In genomic region chr20:11676618-11677289, GRCh38 we compare ENCODE assay signal across 8 cellular contexts.
DNase-seq lines count a peak whose midpoint lies in the region; ATAC-seq, FAIRE-seq and TF ChIP-seq lines count a peak whose summit lies in the region.

No MANE protein-coding gene starts in this region.

- H3K4me3 ChIP-seq in Jurkat, Clone E6-1 (ENCODE audit: low read length) = no peak overlapping the region
- H3K4me3 ChIP-seq in SK-N-SH (ENCODE audit: low read depth in 2 of 2, low read length in 1 of 2) (no peak overlapping the region; a peak in 1 of 4 replicates), prostate gland (no peak overlapping the region)

- no peak for TF ChIP-seq POLR2A in prostate gland (IDR thresholded peaks at IDR 0.05)

- peak; percentile 91 for TF ChIP-seq RAD21 in SK-N-SH (IDR thresholded peaks at IDR 0.05; ENCODE audit: low read length)

- H3K79me2 ChIP-seq in SK-N-SH (ENCODE audit: insufficient read depth) = no peaks in the 10 kb centered on the region

- no peaks in the 10 kb centered on the region for H4K20me1 ChIP-seq in SK-N-SH (ENCODE audit: insufficient read depth)

- H3K4me1 ChIP-seq in SK-N-SH (ENCODE audit: control insufficient read depth in 1 of 2, insufficient read depth in 2 of 2, low read depth in 1 of 2, low read length in 1 of 2) = peaks cover 0 to 3% of the 10 kb centered on the region in 2 experiments; a peak in 1 of 4 replicates
- H3K4me1 ChIP-seq in prostate gland (replicated peaks) = no peaks in the 10 kb centered on the region

- intact Hi-C loops in prostate gland (cut with DNase I) = loop anchor here (10.0 kb wide), 1 partner anchor 248 kb away; no protein-coding TSS in a partner anchor

- peak; percentile 48 for DNase-seq in activated CD8-positive, alpha-beta memory T cell treated with anti-CD3 and anti-CD28 coated beads, Interleukin-2, amount 50 U/mL, for 48 hours
- DNase-seq in activated CD8-positive, alpha-beta memory T cell treated with anti-CD3 and anti-CD28 coated beads, Interleukin-2, amount 50 U/mL, for 4 hours = no peak
- peak; percentile 10 for DNase-seq in Jurkat, Clone E6-1 (ENCODE audit: low read depth, low spot score)
- peak; percentile 67 for DNase-seq in SK-N-SH
- peak in 1 of 2 donors; percentile 25 for DNase-seq in frontal cortex (ENCODE audit: low spot score in 2 of 2)
- no peak for DNase-seq in prostate gland (ENCODE audit: low spot score)
- no peak for DNase-seq in SKM-1 (lab: John Stamatoyannopoulos, UW; ENCODE audit: unreplicated experiment)

- WGBS in SK-N-SH (ENCODE audit: low lambda C conversion rate) = 33% methylated on average over 3 of the region's 3 CpGs
- 75% methylated on average over 3 of the region's 3 CpGs for WGBS in prostate gland

- H3K9me3 ChIP-seq in SK-N-SH = no peaks in the 10 kb centered on the region
- no peaks in the 10 kb centered on the region for H3K9me3 ChIP-seq in prostate gland

- POLR2A ChIA-PET in SK-N-SH (lab: Yijun Ruan, JAX) = no interaction called here

- no peak overlapping the region for H2AFZ ChIP-seq in SK-N-SH (ENCODE audit: low read depth)

- TF ChIP-seq CTCF in SK-N-SH (IDR thresholded peaks at IDR 0.05) (peak; percentile 88), prostate gland (IDR thresholded peaks at IDR 0.05) (peak; percentile 21 to 62 (median 34))

- H3F3A ChIP-seq in SK-N-SH (replicated peaks; ENCODE audit: insufficient read depth) = no peaks in the 10 kb centered on the region

- FAIRE-seq in frontal cortex (lab: Jason Lieb, UNC) = peak; percentile 10

- H3K4me2 ChIP-seq in SK-N-SH = no peak overlapping the region

- H3K27me3 ChIP-seq in SK-N-SH (ENCODE audit: insufficient read depth) (no peaks in the 10 kb centered on the region), prostate gland (replicated peaks; ENCODE audit: insufficient read depth) (no peaks in the 10 kb centered on the region)

- H3K27ac ChIP-seq in SK-N-SH (ENCODE audit: low read depth in 2 of 2, low read length in 1 of 2) = peak overlapping the region in 1 of 2 experiments; percentile 34; a peak in 2 of 4 replicates
- H3K27ac ChIP-seq in prostate gland = no peak overlapping the region

- ATAC-seq in HG02623 (IDR thresholded peaks at IDR 0.05; ENCODE audit: unreplicated experiment) = no peak

- H3K9ac ChIP-seq in SK-N-SH = no peak overlapping the region

- CTCF ChIA-PET in SK-N-SH (lab: Yijun Ruan, JAX) = interaction anchor here (0.6 to 1.3 kb wide), 6 partner anchors 12 to 288 kb away, joined by 3 to 4 read pairs (median 3); no protein-coding TSS in a partner anchor

- H3K9me2 ChIP-seq in SK-N-SH = no peaks in the 10 kb centered on the region

- H3K36me3 ChIP-seq in SK-N-SH (replicated peaks in 1 of 2; ENCODE audit: control insufficient read depth in 1 of 2, insufficient read depth in 2 of 2, low read length in 1 of 2) = no peaks in the 10 kb centered on the region
- no peaks in the 10 kb centered on the region for H3K36me3 ChIP-seq in prostate gland

- no peak for TF ChIP-seq EP300 in SK-N-SH (IDR thresholded peaks at IDR 0.05; ENCODE audit: borderline replicate concordance in 1 of 2, low read depth in 1 of 2, low read length in 1 of 2)

TF ChIP-seq in SK-N-SH, 30 proteins besides CTCF, POLR2A, EP300 and RAD21:
- TF ChIP-seq SMC3 (IDR thresholded peaks at IDR 0.05; ENCODE audit: low read depth, low read length) (peak; percentile 80), RCOR1 (IDR thresholded peaks at IDR 0.05; ENCODE audit: low read length) (no peak), TAF1 (IDR thresholded peaks at IDR 0.05; ENCODE audit: borderline replicate concordance, low read depth, low read length) (no peak)

Comparison
In these comparisons a context has a peak if more than half of its experiments do, and no peak if none do; other contexts are left out.
1. DNase-seq: peak in activated CD8-positive, alpha-beta memory T cell treated with anti-CD3 and anti-CD28 coated beads, Interleukin-2, amount 50 U/mL, for 48 hours (single experiment), Jurkat, Clone E6-1 (single experiment) and SK-N-SH (single experiment); none in activated CD8-positive, alpha-beta memory T cell treated with anti-CD3 and anti-CD28 coated beads, Interleukin-2, amount 50 U/mL, for 4 hours (single experiment), prostate gland (single experiment) and SKM-1 (single experiment).